In genomic region chr6:152094992-152095592, GRCh38 we compare ENCODE assay signal across 8 cellular contexts.
A peak's percentile ranks its signal among the peaks of the same experiment; 100 is the strongest.
DNase-seq lines count a peak whose midpoint lies in the region; ATAC-seq and TF ChIP-seq lines count a peak whose summit lies in the region.

No MANE protein-coding gene starts in this region.

- no peak overlapping the region for H2AFZ ChIP-seq in hepatocyte

- H3K9ac ChIP-seq in adipocyte (ENCODE audit: low read length) = no peak overlapping the region

- no peak for TF ChIP-seq CTCF in AG04449 (IDR thresholded peaks at IDR 0.05; ENCODE audit: insufficient read depth, low read length, missing control alignments)
- TF ChIP-seq CTCF in hepatocyte (IDR thresholded peaks at IDR 0.05; ENCODE audit: poor library complexity) = no peak
- no peak for TF ChIP-seq CTCF in thoracic aorta (IDR thresholded peaks at IDR 0.05)

- peak; percentile 99 for DNase-seq in AG04449 (ENCODE audit: low read depth, low spot score)
- DNase-seq in HPDE6-E6E7 (ENCODE audit: extremely low spot score) = peak; percentile 90
- DNase-seq in adipocyte (ENCODE audit: low read depth) = peak; percentile 97
- DNase-seq in hepatocyte (ENCODE audit: low spot score) = peak; percentile 90
- peak; percentile 92 for DNase-seq in thoracic aorta (ENCODE audit: low spot score)
- DNase-seq in NCI-H1694 (lab: John Stamatoyannopoulos, UW) = no peak
- no peak for DNase-seq in pons (ENCODE audit: low spot score)

- H3K9me2 ChIP-seq in hepatocyte (replicated peaks; ENCODE audit: insufficient read depth) = no peaks in the 10 kb centered on the region

- ATAC-seq in thoracic aorta (ENCODE audit: insufficient number of reproducible peaks, low FRiP score, low read depth) (peak; percentile 99), GM18519 (IDR thresholded peaks at IDR 0.05; ENCODE audit: low FRiP score, unreplicated experiment) (no peak)

- CTCF ChIA-PET in AG04449 (lab: Yijun Ruan, JAX) = interaction anchor here (0.8 to 2.4 kb wide), 4 partner anchors 22 to 330 kb away, joined by 3 to 11 read pairs (median 7); no protein-coding TSS in a partner anchor

- no peaks in the 10 kb centered on the region for H3K9me3 ChIP-seq in adipocyte (ENCODE audit: control insufficient read depth, low read length)
- no peaks in the 10 kb centered on the region for H3K9me3 ChIP-seq in hepatocyte (ENCODE audit: low read depth)
- no peaks in the 10 kb centered on the region for H3K9me3 ChIP-seq in thoracic aorta

- H3K27ac ChIP-seq in hepatocyte = peak overlapping the region; percentile 14
- peak overlapping the region; percentile 60 to 70 for H3K27ac ChIP-seq in thoracic aorta

- POLR2A ChIA-PET in AG04449 (lab: Yijun Ruan, JAX) = no interaction called here

- H3K4me3 ChIP-seq in AG04449 (ENCODE audit: low read depth, low read length) (no peak overlapping the region), adipocyte (ENCODE audit: low read length) (peak overlapping the region; percentile 49), hepatocyte (no peak overlapping the region), thoracic aorta (no peak overlapping the region)

- H3K4me1 ChIP-seq in adipocyte (ENCODE audit: control insufficient read depth, insufficient read depth, low read length) (peaks cover 51% of the 10 kb centered on the region), hepatocyte (ENCODE audit: insufficient read depth) (peaks cover 12% of the 10 kb centered on the region), thoracic aorta (ENCODE audit: control insufficient read depth in 1 of 2, low read depth in 2 of 2) (peaks cover 29 to 53% of the 10 kb centered on the region in 2 donors)

- H3K36me3 ChIP-seq in adipocyte (ENCODE audit: control insufficient read depth, insufficient read depth, low read length, severe bottlenecking) (no peaks in the 10 kb centered on the region), hepatocyte (replicated peaks; ENCODE audit: insufficient read depth, low read depth) (no peaks in the 10 kb centered on the region), thoracic aorta (no peaks in the 10 kb centered on the region)

- no peaks in the 10 kb centered on the region for H3K27me3 ChIP-seq in adipocyte (replicated peaks; ENCODE audit: control insufficient read depth, insufficient read depth, low read length)
- H3K27me3 ChIP-seq in hepatocyte = no peaks in the 10 kb centered on the region
- H3K27me3 ChIP-seq in thoracic aorta (replicated peaks; ENCODE audit: insufficient read depth) = no peaks in the 10 kb centered on the region

- H4K20me1 ChIP-seq in hepatocyte (ENCODE audit: insufficient read depth, poor library complexity, severe bottlenecking) = no peaks in the 10 kb centered on the region

- no peak overlapping the region for H3K4me2 ChIP-seq in hepatocyte

- no peaks in the 10 kb centered on the region for H3K79me2 ChIP-seq in hepatocyte

- WGBS in hepatocyte (ENCODE audit: low lambda C conversion rate, missing lambda C conversion rate) = 71% methylated on average over 3 of the region's 3 CpGs

Comparison
In these comparisons a context has a peak if more than half of its experiments do, and no peak if none do; other contexts are left out.
1. DNase-seq: peak in AG04449 (single experiment), HPDE6-E6E7 (single experiment), adipocyte (single experiment), hepatocyte (single experiment) and thoracic aorta (single experiment); none in NCI-H1694 (single experiment) and pons (single experiment).